In the genomic region with DNA sequence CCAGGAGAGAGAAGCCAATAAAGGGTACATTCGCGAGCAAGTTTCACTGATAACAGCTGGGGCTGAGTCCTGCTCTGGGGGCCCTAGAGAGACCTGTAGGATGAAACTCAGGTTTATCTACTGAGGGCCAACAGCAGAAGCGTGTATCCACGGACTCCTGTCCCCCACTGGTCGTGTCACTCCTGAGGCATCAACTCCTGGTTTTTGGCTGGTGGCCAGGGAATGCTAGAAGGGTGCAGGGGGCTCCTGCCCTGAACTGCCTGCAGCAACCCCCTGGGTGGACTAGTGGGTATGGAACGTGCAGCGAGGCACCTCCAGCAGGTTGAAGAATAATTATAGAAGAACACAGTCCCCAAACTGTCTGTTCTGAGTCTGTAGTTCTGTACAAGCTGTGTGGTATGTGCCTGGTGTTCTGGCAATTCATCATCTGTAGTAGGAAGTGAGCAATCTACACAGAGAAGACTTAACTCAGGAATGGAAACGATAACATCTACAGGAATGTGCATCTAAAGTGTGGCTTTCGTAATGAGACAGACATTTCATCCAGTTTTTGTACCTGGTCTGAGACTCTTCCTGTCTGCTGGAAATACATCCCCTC, we compare ENCODE assay signal across 11 cellular contexts.
DNase-seq lines count a peak whose midpoint lies in the region; ATAC-seq and TF ChIP-seq lines count a peak whose summit lies in the region.
"Had no signal": no experiment of that assay in that cellular context is flagged by ENCODE, and none has a peak within 500 bp of the region (broad histone marks: within the 10 kb centered on the region; RNA-seq: fewer than 3 reads in every experiment).

No MANE protein-coding gene starts in this region.

- H3K4me3 ChIP-seq in Panc1 (ENCODE audit: low read depth in 2 of 2, low read length in 2 of 2) (no peak overlapping the region), epithelial cell of esophagus (ENCODE audit: low read length) (no peak overlapping the region), trophoblast cell (ENCODE audit: low read depth, low read length) (no peak overlapping the region), lower leg skin (ENCODE audit: low read depth, poor library complexity, severe bottlenecking) (no peak overlapping the region)
- H3K4me3 ChIP-seq: cardiac muscle cell, tibial nerve had no signal

- peak overlapping the region; percentile 27 for H4K12ac ChIP-seq in trophoblast cell (ENCODE audit: low read depth, low read length)

- peaks cover 42% of the 10 kb centered on the region for H3K79me1 ChIP-seq in trophoblast cell (ENCODE audit: low read length)

- H3K14ac ChIP-seq in trophoblast cell (ENCODE audit: low read length) = peak overlapping the region; percentile 93

- no peak overlapping the region for H3K4me2 ChIP-seq in trophoblast cell (ENCODE audit: low read length)

- peak overlapping the region; percentile 99 for H4K91ac ChIP-seq in trophoblast cell (ENCODE audit: low read depth, low read length)

- peaks cover 5% of the 10 kb centered on the region for H3K79me2 ChIP-seq in trophoblast cell (ENCODE audit: control insufficient read depth, insufficient read depth, low read length, poor library complexity)

- ATAC-seq in Panc1 (0 out of 2 replicates have a peak, but pooled peaks have one; percentile 45), GM18873 (IDR thresholded peaks at IDR 0.05; ENCODE audit: low FRiP score, unreplicated experiment) (no peak)

- H3K4me1 ChIP-seq in Panc1 (ENCODE audit: control insufficient read depth, insufficient read depth, low read length) (no peaks in the 10 kb centered on the region), trophoblast cell (ENCODE audit: control insufficient read depth in 1 of 2, insufficient read depth in 2 of 2, low read length in 2 of 2) (peaks cover 19 to 27% of the 10 kb centered on the region in 2 experiments)

- no peaks in the 10 kb centered on the region for H3K27me3 ChIP-seq in Panc1 (ENCODE audit: control insufficient read depth, insufficient read depth, low read length)
- no peaks in the 10 kb centered on the region for H3K27me3 ChIP-seq in trophoblast cell (ENCODE audit: insufficient read depth, low read length)
- H3K27me3 ChIP-seq: cardiac muscle cell, tibial nerve had no signal

- intact Hi-C loops in Panc1 (cut with micrococcal nuclease; ENCODE audit: unreplicated experiment) (no loop called here), lower leg skin (cut with DNase I; ENCODE audit: low total_unique reads) (no loop called here)

- CTCF ChIA-PET in Panc1 (lab: Charles Lee) = no interaction called here

- H4K8ac ChIP-seq in trophoblast cell (ENCODE audit: low read depth, low read length) = peak overlapping the region; percentile 83

- H3K4ac ChIP-seq in trophoblast cell (ENCODE audit: low read depth, low read length) = peak overlapping the region; percentile 81

- DNase-seq in SIG-M5 treated with dmso at 0.1 percent for 504 hours (lab: John Stamatoyannopoulos, UW; ENCODE audit: unreplicated experiment) (peak; percentile 18), SIG-M5 (lab: John Stamatoyannopoulos, UW) (no peak), Panc1 (ENCODE audit: low read depth, low spot score) (no peak), epithelial cell of esophagus (ENCODE audit: low read depth) (peak; percentile 78), trophoblast cell (peak; percentile 53 to 91), iPS-NIHi7 (ENCODE audit: extremely low spot score) (no peak), lower leg skin (ENCODE audit: low spot score in 2 of 2) (no peak)
- DNase-seq: activated CD4-positive, alpha-beta memory T cell treated with anti-CD3 and anti-CD28 coated beads, Interleukin-2, amount 10 ng/mL, durations not matched to agents 7 days and 5 days had no signal

- peak overlapping the region; percentile 99 for H2BK120ac ChIP-seq in trophoblast cell (ENCODE audit: insufficient read depth, low read length, poor library complexity)

- no peak for TF ChIP-seq POLR2A in lower leg skin (IDR thresholded peaks at IDR 0.05)

- no CpG with 5 or more reads among the region's 9 CpGs for WGBS in trophoblast cell (ENCODE audit: extremely low coverage, insufficient coverage, insufficient read length)
- 66 to 67% methylated on average over 9 of the region's 9 CpGs for WGBS in lower leg skin, 2 donors

- no TSS peak for BruUV-seq in Panc1 (replicated peaks; lab: Mats Ljungman, UMichigan)

- H3K23ac ChIP-seq in trophoblast cell (ENCODE audit: low read length) = no peak overlapping the region

- H2AK5ac ChIP-seq in trophoblast cell (ENCODE audit: low read length) = peak overlapping the region; percentile 96

- in situ Hi-C loops in Panc1 (cut with HindIII; ENCODE audit: low pct_unique_long_range_greater_than_20kb, low sequenced_read_pairs) = no loop called here

- H2AFZ ChIP-seq in trophoblast cell (ENCODE audit: insufficient read depth, low read length, poor library complexity) = peak overlapping the region; percentile 84

- no peak overlapping the region for H3K9ac ChIP-seq in trophoblast cell (ENCODE audit: low read length)

- peak overlapping the region; percentile 93 for H2BK12ac ChIP-seq in trophoblast cell (ENCODE audit: low read length)

- H2BK5ac ChIP-seq in trophoblast cell (ENCODE audit: low read depth, low read length, poor library complexity) = peak overlapping the region; percentile 99

- TF ChIP-seq CTCF in Panc1 (IDR thresholded peaks at IDR 0.05) (no peak), epithelial cell of esophagus (IDR thresholded peaks at IDR 0.05; ENCODE audit: insufficient read depth, low read depth, low read length, missing control alignments) (no peak), lower leg skin (IDR thresholded peaks at IDR 0.05) (no peak)

- POLR2A ChIA-PET in Panc1 (lab: Charles Lee) = interaction anchor here (0.6 kb wide), 1 partner anchor 25 kb away, joined by 3 read pairs; no protein-coding TSS in a partner anchor

- H3K27ac ChIP-seq in Panc1 (ENCODE audit: low read length) (no peak overlapping the region), trophoblast cell (ENCODE audit: low read depth, low read length) (peak overlapping the region; percentile 99)
- H3K27ac ChIP-seq: cardiac muscle cell, tibial nerve had no signal

- H3K9me3 ChIP-seq in Panc1 (ENCODE audit: control insufficient read depth, insufficient read depth, low read depth, low read length) (no peaks in the 10 kb centered on the region), trophoblast cell (ENCODE audit: insufficient read depth, low read depth, low read length) (peaks cover 2% of the 10 kb centered on the region)

- no peaks in the 10 kb centered on the region for H3K36me3 ChIP-seq in Panc1 (ENCODE audit: control insufficient read depth, insufficient read depth, low read length)
- no peaks in the 10 kb centered on the region for H3K36me3 ChIP-seq in trophoblast cell (ENCODE audit: control insufficient read depth in 1 of 2, insufficient read depth in 2 of 2, low read length in 2 of 2)
- H3K36me3 ChIP-seq: cardiac muscle cell, tibial nerve had no signal

- peak overlapping the region; percentile 92 for H3K18ac ChIP-seq in trophoblast cell (ENCODE audit: low read length)

Comparison
In these comparisons a context has a peak if more than half of its experiments do, and no peak if none do; other contexts are left out.
1. DNase-seq: peak in SIG-M5 treated with dmso at 0.1 percent for 504 hours (single experiment), epithelial cell of esophagus (single experiment) and trophoblast cell (2 of 2); none in SIG-M5 (single experiment), Panc1 (single experiment), iPS-NIHi7 (single experiment) and lower leg skin (0 of 2).